In the genomic region with DNA sequence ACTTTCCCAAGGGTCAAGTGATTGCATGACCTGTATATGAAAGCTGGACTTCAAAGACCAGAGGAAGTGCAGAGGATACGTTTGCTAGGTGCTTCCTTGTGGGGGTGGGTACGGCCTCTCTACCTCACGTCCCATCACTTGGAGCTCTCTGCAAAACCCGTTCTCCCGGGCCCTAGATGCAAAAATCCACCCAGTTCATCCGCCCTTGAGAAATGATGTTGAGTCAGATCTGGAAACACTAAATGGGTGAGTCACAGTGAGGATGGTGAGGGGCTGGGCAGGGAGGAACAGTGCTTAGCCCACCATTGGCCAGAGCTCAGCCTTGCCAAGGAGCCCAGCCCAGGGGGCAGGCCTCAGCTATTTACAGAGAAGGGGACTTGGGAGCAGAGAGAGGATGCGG, we compare ENCODE assay signal across 12 cellular contexts. TPM values are rescaled to one million over a fixed set of nuclear protein-coding genes. Genes with fewer than 3 reads are reported as not detected.
DNase-seq lines count a peak whose midpoint lies in the region; ATAC-seq and TF ChIP-seq lines count a peak whose summit lies in the region.
"Had no signal": no experiment of that assay in that cellular context is flagged by ENCODE, and none has a peak within 500 bp of the region (broad histone marks: within the 10 kb centered on the region; RNA-seq: fewer than 3 reads in every experiment).

No MANE protein-coding gene starts in this region.

- no peak overlapping the region for H3K4me3 ChIP-seq in GM23338
- H3K4me3 ChIP-seq in HAP-1: no peak overlapping the region
- H3K4me3 ChIP-seq: left lung had no signal

- H3K4me1 ChIP-seq in GM23338 (ENCODE audit: insufficient read depth): peaks cover 67% of the 10 kb centered on the region
- H3K4me1 ChIP-seq in HAP-1: no peaks in the 10 kb centered on the region

- peaks cover 17% of the 10 kb centered on the region; the same call in 2 of the 3 replicates for H3K36me3 Mint-ChIP-seq in GM23338 (ENCODE audit: low read depth)

- H3K27me3 Mint-ChIP-seq in GM23338 (ENCODE audit: insufficient read depth, low read depth, poor library complexity): peaks cover 11% of the 10 kb centered on the region

- in situ Hi-C loops in HAP-1 (cut with MboI; ENCODE audit: low sequenced_read_pairs): no loop called here

- H3K9me2 ChIP-seq in GM23338 (ENCODE audit: insufficient read depth): no peaks in the 10 kb centered on the region

- no peak for DNase-seq in GM23338 (ENCODE audit: low spot score)
- peak; percentile 57 for DNase-seq in T1000 (lab: John Stamatoyannopoulos, UW)
- DNase-seq in fibroblast of peridontal ligament (ENCODE audit: extremely low read depth): peak; percentile 72
- DNase-seq in stromal cell of bone marrow (ENCODE audit: low read depth): peak; percentile 58
- DNase-seq in HAP-1 (ENCODE audit: low spot score in 2 of 2): no peak
- DNase-seq in RKO (ENCODE audit: low spot score): no peak
- DNase-seq: Karpas-422, left lung, NCI-H524 treated with DMSO at 0.1 percent for 48 hours had no signal

- ATAC-seq in GM23338: no peak
- no peak for ATAC-seq in HG03342 (IDR thresholded peaks at IDR 0.05; ENCODE audit: unreplicated experiment)
- ATAC-seq in GM21360 (IDR thresholded peaks at IDR 0.05; ENCODE audit: unreplicated experiment): no peak
- ATAC-seq: left lung had no signal

- H2AFZ ChIP-seq in GM23338: no peak overlapping the region

- peak overlapping the region; percentile 49; the same call in 1 of the 2 replicates for H3K27ac Mint-ChIP-seq in GM23338
- H3K27ac Mint-ChIP-seq: T-helper 2 cell treated with Interferon-gamma antibody and Interleukin-4, amounts not matched to agents 5 μg/mL and 100 μg/mL, for 36 hours had no signal

- H3K36me3 ChIP-seq in GM23338 (ENCODE audit: insufficient read depth) (no peaks in the 10 kb centered on the region), HAP-1 (replicated peaks) (no peaks in the 10 kb centered on the region)
- H3K36me3 ChIP-seq: left lung had no signal

- H3K9me3 Mint-ChIP-seq in GM23338: no peaks in the 10 kb centered on the region
- H3K9me3 Mint-ChIP-seq: T-helper 2 cell treated with Interferon-gamma antibody and Interleukin-4, amounts not matched to agents 5 μg/mL and 100 μg/mL, for 36 hours had no signal

- no peak overlapping the region for H3K4me3 Mint-ChIP-seq in GM23338
- H3K4me3 Mint-ChIP-seq: T-helper 2 cell treated with Interferon-gamma antibody and Interleukin-4, amounts not matched to agents 5 μg/mL and 100 μg/mL, for 36 hours had no signal

- peaks cover 31% of the 10 kb centered on the region for H3F3A ChIP-seq in GM23338 (replicated peaks; ENCODE audit: low read depth)

- no peak overlapping the region for H3K4me2 ChIP-seq in GM23338

- 0 out of 2 replicates have a peak overlapping the region, but pooled peaks have one; percentile 66 for H3K27ac ChIP-seq in GM23338 (ENCODE audit: low read depth)
- H3K27ac ChIP-seq: left lung had no signal

- no peaks in the 10 kb centered on the region for H3K9me3 ChIP-seq in HAP-1
- H3K9me3 ChIP-seq: left lung had no signal

- TF ChIP-seq CTCF in GM23338 (conservative IDR thresholded peaks at IDR 0.05; ENCODE audit: low read depth in 2 of 2): no peak

- H4K20me1 ChIP-seq in GM23338 (replicated peaks; ENCODE audit: insufficient read depth): no peaks in the 10 kb centered on the region

- no peaks in the 10 kb centered on the region for H3K27me3 ChIP-seq in GM23338 (ENCODE audit: insufficient read depth)
- no peaks in the 10 kb centered on the region for H3K27me3 ChIP-seq in HAP-1 (ENCODE audit: low read depth)
- H3K27me3 ChIP-seq: left lung had no signal

- peaks cover 92% of the 10 kb centered on the region for H3K79me2 ChIP-seq in GM23338 (replicated peaks; ENCODE audit: insufficient read depth)

- H3K4me1 Mint-ChIP-seq in GM23338: peaks cover 82% of the 10 kb centered on the region

TF ChIP-seq in GM23338, 12 proteins besides CTCF, POLR2A, EP300 and RAD21 (continues in another document):
- TF ChIP-seq EZH2phosphoT487 (IDR thresholded peaks at IDR 0.05; ENCODE audit: unreplicated experiment): no peak
- no peak for TF ChIP-seq NANOG (IDR thresholded peaks at IDR 0.05; ENCODE audit: borderline replicate concordance)
- TF ChIP-seq, protein P1, sequence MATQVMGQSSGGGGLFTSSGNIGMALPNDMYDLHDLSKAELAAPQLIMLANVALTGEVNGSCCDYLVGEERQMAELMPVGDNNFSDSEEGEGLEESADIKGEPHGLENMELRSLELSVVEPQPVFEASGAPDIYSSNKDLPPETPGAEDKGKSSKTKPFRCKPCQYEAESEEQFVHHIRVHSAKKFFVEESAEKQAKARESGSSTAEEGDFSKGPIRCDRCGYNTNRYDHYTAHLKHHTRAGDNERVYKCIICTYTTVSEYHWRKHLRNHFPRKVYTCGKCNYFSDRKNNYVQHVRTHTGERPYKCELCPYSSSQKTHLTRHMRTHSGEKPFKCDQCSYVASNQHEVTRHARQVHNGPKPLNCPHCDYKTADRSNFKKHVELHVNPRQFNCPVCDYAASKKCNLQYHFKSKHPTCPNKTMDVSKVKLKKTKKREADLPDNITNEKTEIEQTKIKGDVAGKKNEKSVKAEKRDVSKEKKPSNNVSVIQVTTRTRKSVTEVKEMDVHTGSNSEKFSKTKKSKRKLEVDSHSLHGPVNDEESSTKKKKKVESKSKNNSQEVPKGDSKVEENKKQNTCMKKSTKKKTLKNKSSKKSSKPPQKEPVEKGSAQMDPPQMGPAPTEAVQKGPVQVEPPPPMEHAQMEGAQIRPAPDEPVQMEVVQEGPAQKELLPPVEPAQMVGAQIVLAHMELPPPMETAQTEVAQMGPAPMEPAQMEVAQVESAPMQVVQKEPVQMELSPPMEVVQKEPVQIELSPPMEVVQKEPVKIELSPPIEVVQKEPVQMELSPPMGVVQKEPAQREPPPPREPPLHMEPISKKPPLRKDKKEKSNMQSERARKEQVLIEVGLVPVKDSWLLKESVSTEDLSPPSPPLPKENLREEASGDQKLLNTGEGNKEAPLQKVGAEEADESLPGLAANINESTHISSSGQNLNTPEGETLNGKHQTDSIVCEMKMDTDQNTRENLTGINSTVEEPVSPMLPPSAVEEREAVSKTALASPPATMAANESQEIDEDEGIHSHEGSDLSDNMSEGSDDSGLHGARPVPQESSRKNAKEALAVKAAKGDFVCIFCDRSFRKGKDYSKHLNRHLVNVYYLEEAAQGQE (IDR thresholded peaks at IDR 0.05; ENCODE audit: unreplicated experiment): no peak
- no peak for TF ChIP-seq POLR2AphosphoS5 (IDR thresholded peaks at IDR 0.05; ENCODE audit: low read depth)
- TF ChIP-seq ZNF114 (CRISPR knock-in tag; IDR thresholded peaks at IDR 0.05): no peak
- TF ChIP-seq, protein P2, sequence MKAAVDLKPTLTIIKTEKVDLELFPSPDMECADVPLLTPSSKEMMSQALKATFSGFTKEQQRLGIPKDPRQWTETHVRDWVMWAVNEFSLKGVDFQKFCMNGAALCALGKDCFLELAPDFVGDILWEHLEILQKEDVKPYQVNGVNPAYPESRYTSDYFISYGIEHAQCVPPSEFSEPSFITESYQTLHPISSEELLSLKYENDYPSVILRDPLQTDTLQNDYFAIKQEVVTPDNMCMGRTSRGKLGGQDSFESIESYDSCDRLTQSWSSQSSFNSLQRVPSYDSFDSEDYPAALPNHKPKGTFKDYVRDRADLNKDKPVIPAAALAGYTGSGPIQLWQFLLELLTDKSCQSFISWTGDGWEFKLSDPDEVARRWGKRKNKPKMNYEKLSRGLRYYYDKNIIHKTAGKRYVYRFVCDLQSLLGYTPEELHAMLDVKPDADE (IDR thresholded peaks at IDR 0.05): no peak
- TF ChIP-seq ZNF331 (CRISPR knock-in tag; IDR thresholded peaks at IDR 0.05; ENCODE audit: low read depth): no peak
- no peak for TF ChIP-seq STAT1 (IDR thresholded peaks at IDR 0.05; ENCODE audit: unreplicated experiment)

RNA-seq across cellular contexts. Expression of gene ARHGEF10L, which starts 14.5 kb away (rescaled TPM):
- total RNA-seq in GM23338 (2014; rRNA removed; shearing (Covaris generic)): 37.9 and 46.8 TPM in 2 replicates
- polyA plus RNA-seq in GM23338 (2016; fragmentation: Nextera tagmentation; extraction: Ambion mirVana): 12.1 and 13.4 TPM in 2 replicates

Comparison
In these comparisons a context has a peak if more than half of its experiments do, and no peak if none do; other contexts are left out.
1. DNase-seq: peak in T1000 (single experiment), fibroblast of peridontal ligament (single experiment) and stromal cell of bone marrow (single experiment); none in GM23338 (single experiment), HAP-1 (0 of 2) and RKO (single experiment).